Comparison of ENCODE assay signal across 8 cellular contexts in the genomic region with DNA sequence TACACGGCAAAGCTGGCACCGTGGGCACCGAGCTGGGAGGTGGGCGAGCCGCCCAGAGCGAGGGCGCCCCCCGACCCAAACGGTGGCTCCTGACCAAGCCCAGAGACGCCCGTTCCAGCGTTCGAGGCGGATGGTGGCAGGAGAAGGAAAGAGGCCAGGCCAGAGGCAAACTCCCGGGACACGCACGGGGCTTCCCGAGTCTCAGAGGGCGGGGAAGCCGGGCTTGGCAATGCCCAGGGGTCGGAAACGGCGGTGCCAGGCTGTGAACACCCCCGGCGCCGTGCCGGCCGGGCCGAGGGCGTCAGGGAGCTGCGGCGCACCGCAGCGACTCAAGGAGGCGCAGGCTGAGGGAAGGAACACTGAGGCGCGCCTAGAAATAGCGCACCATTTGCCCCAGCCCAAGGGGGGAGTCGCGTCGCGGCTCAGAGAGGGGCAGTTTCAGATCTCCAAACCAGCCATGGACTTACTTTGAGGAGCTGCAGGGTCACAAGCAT. TPM values are rescaled to one million over a fixed set of nuclear protein-coding genes. Genes with fewer than 3 reads are reported as not detected.
DNase-seq lines count a peak whose midpoint lies in the region; ATAC-seq and TF ChIP-seq lines count a peak whose summit lies in the region.

No MANE protein-coding gene starts in this region.

- DNase-seq in BE2C = no peak
- peak; percentile 15 for DNase-seq in T-helper 9 cell
- DNase-seq in fibroblast of pulmonary artery (ENCODE audit: low read depth) = no peak
- DNase-seq in SHP77 treated with DMSO at 0.1 percent for 48 hours (lab: John Stamatoyannopoulos, UW) = no peak
- no peak for DNase-seq in OCI-M2 (lab: John Stamatoyannopoulos, UW; ENCODE audit: unreplicated experiment)

- H3K36me3 ChIP-seq in BE2C (peaks cover 2% of the 10 kb centered on the region), parathyroid adenoma (ENCODE audit: control insufficient read depth, insufficient read depth, low read length) (no peaks in the 10 kb centered on the region)

- H3K4me3 ChIP-seq in BE2C (ENCODE audit: low read depth, low read length) (peak overlapping the region; percentile 100), fibroblast of pulmonary artery (replicated peaks; ENCODE audit: low read depth, low read length) (peak overlapping the region; percentile 95), parathyroid adenoma (ENCODE audit: low read depth, low read length) (peak overlapping the region; percentile 58)

- peak overlapping the region; percentile 95 for H3K27ac ChIP-seq in parathyroid adenoma

- peak overlapping the region; percentile 98 for H2AFZ ChIP-seq in parathyroid adenoma

- H3K79me2 ChIP-seq in parathyroid adenoma = peaks cover 10% of the 10 kb centered on the region

- peak overlapping the region; percentile 82 for H3K4me2 ChIP-seq in parathyroid adenoma (ENCODE audit: low read length)

- no peaks in the 10 kb centered on the region for H3K9me3 ChIP-seq in BE2C
- no peaks in the 10 kb centered on the region for H3K9me3 ChIP-seq in parathyroid adenoma (ENCODE audit: control insufficient read depth, low read length)

- peaks cover 13% of the 10 kb centered on the region for H3K4me1 ChIP-seq in BE2C
- peaks cover 10% of the 10 kb centered on the region for H3K4me1 ChIP-seq in parathyroid adenoma

- peak overlapping the region; percentile 91 for H3K9ac ChIP-seq in parathyroid adenoma

- ATAC-seq in GM18873 (IDR thresholded peaks at IDR 0.05; ENCODE audit: low FRiP score, unreplicated experiment) (peak; percentile 36), HG03108 (IDR thresholded peaks at IDR 0.05; ENCODE audit: unreplicated experiment) (peak; percentile 35)

- H3K27me3 ChIP-seq in BE2C (no peaks in the 10 kb centered on the region), parathyroid adenoma (ENCODE audit: control insufficient read depth, insufficient read depth, low read length) (no peaks in the 10 kb centered on the region)

- TF ChIP-seq CTCF in BE2C (IDR thresholded peaks at IDR 0.05; ENCODE audit: low read depth, low read length) (no peak; the same call in 1 of the 2 replicates), fibroblast of pulmonary artery (IDR thresholded peaks at IDR 0.05; ENCODE audit: low read length, missing control alignments) (peak; percentile 19), parathyroid adenoma (IDR thresholded peaks at IDR 0.05) (peak; percentile 27)

RNA-seq across cellular contexts. Expression of a gene that starts 0.4 kb away (rescaled TPM):
- 166 TPM for polyA plus RNA-seq in BE2C (2012; ENCODE audit: insufficient read depth, insufficient read length, low read depth)
